In the genomic region with DNA sequence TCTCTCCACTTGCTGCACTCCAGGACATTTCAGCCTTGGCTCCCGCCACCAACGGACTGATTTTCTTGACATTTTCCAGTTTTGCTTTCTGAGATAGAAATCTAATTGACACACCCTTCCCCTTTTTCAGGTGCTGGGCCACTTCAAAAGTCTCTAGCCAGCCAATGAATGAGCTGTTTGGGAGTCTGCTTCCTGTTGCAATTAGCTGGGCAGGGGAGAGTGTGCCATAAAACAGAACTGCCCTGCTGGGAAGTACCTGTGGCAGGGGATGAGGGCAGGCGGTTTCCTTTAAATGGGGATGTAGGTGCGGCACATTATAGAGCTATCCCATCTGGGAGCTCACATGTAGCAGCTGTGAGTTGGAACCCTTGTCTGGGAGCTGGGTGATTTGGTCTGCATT, we compare ENCODE assay signal across 2 cellular contexts.
TF ChIP-seq lines count a peak whose summit lies in the region.

No MANE protein-coding gene starts in this region.

TF ChIP-seq in H1, 55 proteins besides CTCF, POLR2A, EP300 and RAD21:
- TF ChIP-seq, protein P1, sequence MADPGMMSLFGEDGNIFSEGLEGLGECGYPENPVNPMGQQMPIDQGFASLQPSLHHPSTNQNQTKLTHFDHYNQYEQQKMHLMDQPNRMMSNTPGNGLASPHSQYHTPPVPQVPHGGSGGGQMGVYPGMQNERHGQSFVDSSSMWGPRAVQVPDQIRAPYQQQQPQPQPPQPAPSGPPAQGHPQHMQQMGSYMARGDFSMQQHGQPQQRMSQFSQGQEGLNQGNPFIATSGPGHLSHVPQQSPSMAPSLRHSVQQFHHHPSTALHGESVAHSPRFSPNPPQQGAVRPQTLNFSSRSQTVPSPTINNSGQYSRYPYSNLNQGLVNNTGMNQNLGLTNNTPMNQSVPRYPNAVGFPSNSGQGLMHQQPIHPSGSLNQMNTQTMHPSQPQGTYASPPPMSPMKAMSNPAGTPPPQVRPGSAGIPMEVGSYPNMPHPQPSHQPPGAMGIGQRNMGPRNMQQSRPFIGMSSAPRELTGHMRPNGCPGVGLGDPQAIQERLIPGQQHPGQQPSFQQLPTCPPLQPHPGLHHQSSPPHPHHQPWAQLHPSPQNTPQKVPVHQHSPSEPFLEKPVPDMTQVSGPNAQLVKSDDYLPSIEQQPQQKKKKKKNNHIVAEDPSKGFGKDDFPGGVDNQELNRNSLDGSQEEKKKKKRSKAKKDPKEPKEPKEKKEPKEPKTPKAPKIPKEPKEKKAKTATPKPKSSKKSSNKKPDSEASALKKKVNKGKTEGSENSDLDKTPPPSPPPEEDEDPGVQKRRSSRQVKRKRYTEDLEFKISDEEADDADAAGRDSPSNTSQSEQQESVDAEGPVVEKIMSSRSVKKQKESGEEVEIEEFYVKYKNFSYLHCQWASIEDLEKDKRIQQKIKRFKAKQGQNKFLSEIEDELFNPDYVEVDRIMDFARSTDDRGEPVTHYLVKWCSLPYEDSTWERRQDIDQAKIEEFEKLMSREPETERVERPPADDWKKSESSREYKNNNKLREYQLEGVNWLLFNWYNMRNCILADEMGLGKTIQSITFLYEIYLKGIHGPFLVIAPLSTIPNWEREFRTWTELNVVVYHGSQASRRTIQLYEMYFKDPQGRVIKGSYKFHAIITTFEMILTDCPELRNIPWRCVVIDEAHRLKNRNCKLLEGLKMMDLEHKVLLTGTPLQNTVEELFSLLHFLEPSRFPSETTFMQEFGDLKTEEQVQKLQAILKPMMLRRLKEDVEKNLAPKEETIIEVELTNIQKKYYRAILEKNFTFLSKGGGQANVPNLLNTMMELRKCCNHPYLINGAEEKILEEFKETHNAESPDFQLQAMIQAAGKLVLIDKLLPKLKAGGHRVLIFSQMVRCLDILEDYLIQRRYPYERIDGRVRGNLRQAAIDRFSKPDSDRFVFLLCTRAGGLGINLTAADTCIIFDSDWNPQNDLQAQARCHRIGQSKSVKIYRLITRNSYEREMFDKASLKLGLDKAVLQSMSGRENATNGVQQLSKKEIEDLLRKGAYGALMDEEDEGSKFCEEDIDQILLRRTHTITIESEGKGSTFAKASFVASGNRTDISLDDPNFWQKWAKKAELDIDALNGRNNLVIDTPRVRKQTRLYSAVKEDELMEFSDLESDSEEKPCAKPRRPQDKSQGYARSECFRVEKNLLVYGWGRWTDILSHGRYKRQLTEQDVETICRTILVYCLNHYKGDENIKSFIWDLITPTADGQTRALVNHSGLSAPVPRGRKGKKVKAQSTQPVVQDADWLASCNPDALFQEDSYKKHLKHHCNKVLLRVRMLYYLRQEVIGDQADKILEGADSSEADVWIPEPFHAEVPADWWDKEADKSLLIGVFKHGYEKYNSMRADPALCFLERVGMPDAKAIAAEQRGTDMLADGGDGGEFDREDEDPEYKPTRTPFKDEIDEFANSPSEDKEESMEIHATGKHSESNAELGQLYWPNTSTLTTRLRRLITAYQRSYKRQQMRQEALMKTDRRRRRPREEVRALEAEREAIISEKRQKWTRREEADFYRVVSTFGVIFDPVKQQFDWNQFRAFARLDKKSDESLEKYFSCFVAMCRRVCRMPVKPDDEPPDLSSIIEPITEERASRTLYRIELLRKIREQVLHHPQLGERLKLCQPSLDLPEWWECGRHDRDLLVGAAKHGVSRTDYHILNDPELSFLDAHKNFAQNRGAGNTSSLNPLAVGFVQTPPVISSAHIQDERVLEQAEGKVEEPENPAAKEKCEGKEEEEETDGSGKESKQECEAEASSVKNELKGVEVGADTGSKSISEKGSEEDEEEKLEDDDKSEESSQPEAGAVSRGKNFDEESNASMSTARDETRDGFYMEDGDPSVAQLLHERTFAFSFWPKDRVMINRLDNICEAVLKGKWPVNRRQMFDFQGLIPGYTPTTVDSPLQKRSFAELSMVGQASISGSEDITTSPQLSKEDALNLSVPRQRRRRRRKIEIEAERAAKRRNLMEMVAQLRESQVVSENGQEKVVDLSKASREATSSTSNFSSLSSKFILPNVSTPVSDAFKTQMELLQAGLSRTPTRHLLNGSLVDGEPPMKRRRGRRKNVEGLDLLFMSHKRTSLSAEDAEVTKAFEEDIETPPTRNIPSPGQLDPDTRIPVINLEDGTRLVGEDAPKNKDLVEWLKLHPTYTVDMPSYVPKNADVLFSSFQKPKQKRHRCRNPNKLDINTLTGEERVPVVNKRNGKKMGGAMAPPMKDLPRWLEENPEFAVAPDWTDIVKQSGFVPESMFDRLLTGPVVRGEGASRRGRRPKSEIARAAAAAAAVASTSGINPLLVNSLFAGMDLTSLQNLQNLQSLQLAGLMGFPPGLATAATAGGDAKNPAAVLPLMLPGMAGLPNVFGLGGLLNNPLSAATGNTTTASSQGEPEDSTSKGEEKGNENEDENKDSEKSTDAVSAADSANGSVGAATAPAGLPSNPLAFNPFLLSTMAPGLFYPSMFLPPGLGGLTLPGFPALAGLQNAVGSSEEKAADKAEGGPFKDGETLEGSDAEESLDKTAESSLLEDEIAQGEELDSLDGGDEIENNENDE (IDR thresholded peaks at IDR 0.05; ENCODE audit: insufficient replicate concordance, low read length) = no peak
- TF ChIP-seq RNF2 (IDR thresholded peaks at IDR 0.05; ENCODE audit: borderline replicate concordance, low read depth, low read length, missing control alignments, poor library complexity, severe bottlenecking) (no peak), SUZ12 (IDR thresholded peaks at IDR 0.05; ENCODE audit: low read length) (no peak), BCL11A (IDR thresholded peaks at IDR 0.05; ENCODE audit: low read depth in 2 of 2, low read length in 2 of 2) (no peak), SP1 (IDR thresholded peaks at IDR 0.05; ENCODE audit: low read depth, low read length) (no peak), SIX5 (IDR thresholded peaks at IDR 0.05; ENCODE audit: low read depth, low read length) (no peak), HDAC6 (IDR thresholded peaks at IDR 0.05; ENCODE audit: low read depth, low read length) (no peak), PHF8 (conservative IDR thresholded peaks at IDR 0.05; ENCODE audit: low read depth, low read length) (no peak), ASH2L (IDR thresholded peaks at IDR 0.05; ENCODE audit: low read length) (no peak), NRF1 (IDR thresholded peaks at IDR 0.05; ENCODE audit: low read depth, low read length) (no peak), TAF7 (optimal IDR thresholded peaks at IDR 0.05; ENCODE audit: borderline replicate concordance, low read depth, low read length) (no peak), CREB1 (IDR thresholded peaks at IDR 0.05) (no peak), SP2 (IDR thresholded peaks at IDR 0.05; ENCODE audit: low read length) (no peak)
- TF ChIP-seq, protein P2, sequence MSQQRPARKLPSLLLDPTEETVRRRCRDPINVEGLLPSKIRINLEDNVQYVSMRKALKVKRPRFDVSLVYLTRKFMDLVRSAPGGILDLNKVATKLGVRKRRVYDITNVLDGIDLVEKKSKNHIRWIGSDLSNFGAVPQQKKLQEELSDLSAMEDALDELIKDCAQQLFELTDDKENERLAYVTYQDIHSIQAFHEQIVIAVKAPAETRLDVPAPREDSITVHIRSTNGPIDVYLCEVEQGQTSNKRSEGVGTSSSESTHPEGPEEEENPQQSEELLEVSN (IDR thresholded peaks at IDR 0.05) = no peak

TF ChIP-seq in SK-N-SH treated with all-trans-retinoic acid at 6 μM for 48 hours, 23 proteins besides CTCF, POLR2A, EP300 and RAD21:
- TF ChIP-seq BACH2 (CRISPR knock-in tag; IDR thresholded peaks at IDR 0.05; ENCODE audit: borderline replicate concordance) (no peak), SNAI2 (CRISPR knock-in tag; IDR thresholded peaks at IDR 0.05) (no peak)
- TF ChIP-seq, protein P3, sequence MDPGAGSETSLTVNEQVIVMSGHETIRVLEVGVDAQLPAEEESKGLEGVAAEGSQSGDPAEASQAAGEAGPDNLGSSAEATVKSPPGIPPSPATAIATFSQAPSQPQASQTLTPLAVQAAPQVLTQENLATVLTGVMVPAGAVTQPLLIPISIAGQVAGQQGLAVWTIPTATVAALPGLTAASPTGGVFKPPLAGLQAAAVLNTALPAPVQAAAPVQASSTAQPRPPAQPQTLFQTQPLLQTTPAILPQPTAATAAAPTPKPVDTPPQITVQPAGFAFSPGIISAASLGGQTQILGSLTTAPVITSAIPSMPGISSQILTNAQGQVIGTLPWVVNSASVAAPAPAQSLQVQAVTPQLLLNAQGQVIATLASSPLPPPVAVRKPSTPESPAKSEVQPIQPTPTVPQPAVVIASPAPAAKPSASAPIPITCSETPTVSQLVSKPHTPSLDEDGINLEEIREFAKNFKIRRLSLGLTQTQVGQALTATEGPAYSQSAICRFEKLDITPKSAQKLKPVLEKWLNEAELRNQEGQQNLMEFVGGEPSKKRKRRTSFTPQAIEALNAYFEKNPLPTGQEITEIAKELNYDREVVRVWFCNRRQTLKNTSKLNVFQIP (CRISPR knock-in tag; IDR thresholded peaks at IDR 0.05; ENCODE audit: borderline replicate concordance, low read depth) = no peak
